16 cellular contexts compared by ENCODE assay signal in genomic region chr2:170170281-170171035, GRCh38. TPM values are rescaled to one million over a fixed set of nuclear protein-coding genes. Genes with fewer than 3 reads are reported as not detected.
DNase-seq lines count a peak whose midpoint lies in the region; ATAC-seq and TF ChIP-seq lines count a peak whose summit lies in the region.
"Had no signal": no experiment of that assay in that cellular context is flagged by ENCODE, and none has a peak within 500 bp of the region (broad histone marks: within the 10 kb centered on the region; RNA-seq: fewer than 3 reads in every experiment).

No MANE protein-coding gene starts in this region.

- H3K4me3 Mint-ChIP-seq in GM23338 = no peak overlapping the region
- H3K4me3 Mint-ChIP-seq: naive thymus-derived CD8-positive, alpha-beta T cell had no signal

- no peaks in the 10 kb centered on the region for H4K20me1 ChIP-seq in GM23338 (replicated peaks; ENCODE audit: insufficient read depth)

- peak overlapping the region; percentile 42; the same call in 1 of the 2 replicates for H3K4me2 ChIP-seq in GM23338

- peak overlapping the region; percentile 80; the same call in 1 of the 2 replicates for H2AFZ ChIP-seq in GM23338

- peak overlapping the region; percentile 32; the same call in 1 of the 2 replicates for H3K27ac Mint-ChIP-seq in GM23338
- H3K27ac Mint-ChIP-seq: activated naive CD4-positive, alpha-beta T cell treated with anti-CD3 and anti-CD28 coated beads, Interleukin-2, amount 50 U/mL, for 72 hours; naive thymus-derived CD8-positive, alpha-beta T cell had no signal

- H3K36me3 Mint-ChIP-seq in GM23338 (ENCODE audit: low read depth) = no peaks in the 10 kb centered on the region
- H3K36me3 Mint-ChIP-seq: activated naive CD4-positive, alpha-beta T cell treated with anti-CD3 and anti-CD28 coated beads, Interleukin-2, amount 50 U/mL, for 72 hours; naive thymus-derived CD8-positive, alpha-beta T cell had no signal

- peaks cover 7% of the 10 kb centered on the region; the same call in 1 of the 2 replicates for H3K9me2 ChIP-seq in GM23338 (ENCODE audit: insufficient read depth)

- H3K36me3 ChIP-seq in GM23338 (ENCODE audit: insufficient read depth) = no peaks in the 10 kb centered on the region
- H3K36me3 ChIP-seq: lower lobe of right lung, vagina had no signal

- H3K4me3 ChIP-seq in GM23338 (no peak overlapping the region), fibroblast of villous mesenchyme (ENCODE audit: low read depth, low read length) (no peak overlapping the region)
- H3K4me3 ChIP-seq: lower lobe of right lung, vagina had no signal

- H3K27me3 ChIP-seq in GM23338 (ENCODE audit: insufficient read depth) = no peaks in the 10 kb centered on the region
- H3K27me3 ChIP-seq: vagina had no signal

- H3K79me2 ChIP-seq in GM23338 (replicated peaks; ENCODE audit: insufficient read depth) = no peaks in the 10 kb centered on the region

- peaks cover 22% of the 10 kb centered on the region for H3K4me1 Mint-ChIP-seq in GM23338
- H3K4me1 Mint-ChIP-seq: naive thymus-derived CD8-positive, alpha-beta T cell had no signal

- no peaks in the 10 kb centered on the region for H3F3A ChIP-seq in GM23338 (replicated peaks; ENCODE audit: low read depth)

- peaks cover 30% of the 10 kb centered on the region for H3K4me1 ChIP-seq in GM23338 (ENCODE audit: insufficient read depth)
- H3K4me1 ChIP-seq: lower lobe of right lung, vagina had no signal

- no peak for ATAC-seq in GM23338
- ATAC-seq: activated naive CD4-positive, alpha-beta T cell treated with anti-CD3 and anti-CD28 coated beads, Interleukin-2, amount 50 U/mL, for 72 hours; lower lobe of right lung; naive thymus-derived CD8-positive, alpha-beta T cell had no signal

- peaks cover 3% of the 10 kb centered on the region for H3K27me3 Mint-ChIP-seq in GM23338 (ENCODE audit: insufficient read depth, low read depth, poor library complexity)

- H3K27ac ChIP-seq in GM23338 (ENCODE audit: low read depth) = no peak overlapping the region
- H3K27ac ChIP-seq: lower lobe of right lung, vagina had no signal

- no peaks in the 10 kb centered on the region for H3K9me3 Mint-ChIP-seq in GM23338
- H3K9me3 Mint-ChIP-seq: activated naive CD4-positive, alpha-beta T cell treated with anti-CD3 and anti-CD28 coated beads, Interleukin-2, amount 50 U/mL, for 72 hours; naive thymus-derived CD8-positive, alpha-beta T cell had no signal

- no peak for TF ChIP-seq CTCF in GM23338 (conservative IDR thresholded peaks at IDR 0.05; ENCODE audit: low read depth in 2 of 2)
- TF ChIP-seq CTCF in fibroblast of villous mesenchyme (IDR thresholded peaks at IDR 0.05; ENCODE audit: insufficient read depth, low read depth, low read length) = no peak

- DNase-seq in Ammon's horn (ENCODE audit: low spot score) = peak; percentile 13
- peak; percentile 10 for DNase-seq in GM23338 (ENCODE audit: low spot score)
- peak; percentile 32 for DNase-seq in NCI-H69 (lab: John Stamatoyannopoulos, UW)
- DNase-seq in fibroblast of villous mesenchyme (ENCODE audit: low read depth) = peak; percentile 74
- DNase-seq in SW 1271 (lab: John Stamatoyannopoulos, UW) = no peak
- DNase-seq in activated CD4-positive, alpha-beta T cell treated with anti-CD3 and anti-CD28 coated beads, Interleukin-2, amount 50 U/mL, for 4 hours = no peak
- DNase-seq in 8988T = no peak
- DNase-seq in activated naive CD4-positive, alpha-beta T cell treated with anti-CD3 and anti-CD28 coated beads, Interleukin-2, amount 50 U/mL, for 16 hours = no peak
- DNase-seq: activated CD4-positive, alpha-beta T cell treated with anti-CD3 and anti-CD28 coated beads for 48 hours; activated T-cell treated with anti-CD3 and anti-CD28 coated beads for 4 hours; lower lobe of right lung; naive thymus-derived CD8-positive, alpha-beta T cell; NCI-H1092 treated with DMSO at 0.1 percent for 48 hours; Right ventricle myocardium superior had no signal

TF ChIP-seq in GM23338, 12 proteins besides CTCF, POLR2A, EP300 and RAD21:
- TF ChIP-seq ZNF114 (CRISPR knock-in tag; IDR thresholded peaks at IDR 0.05) (no peak), JUNB (IDR thresholded peaks at IDR 0.05; ENCODE audit: unreplicated experiment) (no peak), STAT1 (IDR thresholded peaks at IDR 0.05; ENCODE audit: unreplicated experiment) (no peak), EZH2phosphoT487 (IDR thresholded peaks at IDR 0.05; ENCODE audit: unreplicated experiment) (no peak), ZNF462 (CRISPR knock-in tag; IDR thresholded peaks at IDR 0.05) (no peak)

RNA-seq across cellular contexts. Expression of gene MYO3B, which starts 7.5 kb away (rescaled TPM):
- 0.19 and 0.42 TPM in 2 replicates for total RNA-seq in GM23338 (2014; rRNA removed; shearing (Covaris generic))
- polyA plus RNA-seq in GM23338 (2016; fragmentation: Nextera tagmentation; extraction: Ambion mirVana) = 0.10 TPM in 1 of 2 replicates, not detected in the other
- total RNA-seq in fibroblast of villous mesenchyme = under 0.01 TPM in 1 of 2 replicates, not detected in the other
- total RNA-seq: lower lobe of right lung; naive thymus-derived CD8-positive, alpha-beta T cell; Right ventricle myocardium superior had no signal
- polyA plus RNA-seq: naive thymus-derived CD8-positive, alpha-beta T cell had no signal

Comparison
In these comparisons a context has a peak if more than half of its experiments do, and no peak if none do; other contexts are left out.
1. DNase-seq: peak in Ammon's horn (single experiment), GM23338 (single experiment), NCI-H69 (single experiment) and fibroblast of villous mesenchyme (single experiment); none in SW 1271 (0 of 2), activated CD4-positive, alpha-beta T cell treated with anti-CD3 and anti-CD28 coated beads, Interleukin-2, amount 50 U/mL, for 4 hours (0 of 2), 8988T (single experiment) and activated naive CD4-positive, alpha-beta T cell treated with anti-CD3 and anti-CD28 coated beads, Interleukin-2, amount 50 U/mL, for 16 hours (single experiment).